17 cellular contexts compared by ENCODE assay signal in the genomic region with DNA sequence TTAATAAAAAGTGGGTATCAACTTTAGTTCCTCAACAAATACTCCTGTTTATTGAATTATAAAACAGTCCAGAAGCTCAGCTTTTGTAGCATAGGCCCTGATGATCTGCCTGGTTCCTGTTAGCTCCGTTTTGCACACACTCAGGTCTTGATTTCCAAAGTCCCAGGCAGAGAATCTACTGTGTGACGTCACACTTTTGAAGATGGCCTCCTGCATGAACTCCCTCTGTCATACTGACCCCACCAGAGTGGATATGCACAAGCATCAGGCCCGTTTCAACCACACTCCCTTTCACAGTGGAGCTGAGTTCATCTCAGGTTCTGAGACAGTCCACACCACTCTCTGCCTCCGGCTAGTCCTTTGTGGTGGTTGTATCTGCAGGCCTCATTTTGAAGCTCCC.
DNase-seq lines count a peak whose midpoint lies in the region; ATAC-seq and TF ChIP-seq lines count a peak whose summit lies in the region.
"Had no signal": no experiment of that assay in that cellular context is flagged by ENCODE, and none has a peak within 500 bp of the region (broad histone marks: within the 10 kb centered on the region; RNA-seq: fewer than 3 reads in every experiment).

No MANE protein-coding gene starts in this region.

- H3K27me3 Mint-ChIP-seq in MCF 10A (ENCODE audit: insufficient read depth, unreplicated experiment) (peaks cover 49% of the 10 kb centered on the region), GM23338 (ENCODE audit: insufficient read depth, low read depth, poor library complexity) (peaks cover 5% of the 10 kb centered on the region)
- H3K27me3 Mint-ChIP-seq: B cell; CD4-positive, alpha-beta T cell had no signal

- no peak for ATAC-seq in GM23338
- ATAC-seq: A549; CD8-positive, alpha-beta T cell had no signal

- POLR2A ChIA-PET in MCF 10A (lab: Yijun Ruan, JAX) = no interaction called here

- H3K4me2 ChIP-seq in mammary epithelial cell (ENCODE audit: insufficient read depth, low read depth, low read length) (no peak overlapping the region), GM23338 (no peak overlapping the region), trophoblast cell (ENCODE audit: low read length) (no peak overlapping the region)
- H3K4me2 ChIP-seq: A549; BLaER1 treated with 17β-estradiol and CSF1 and Interleukin-3, amounts not matched to agents 10 nM and 100 nM had no signal

- no peaks in the 10 kb centered on the region for H3F3A ChIP-seq in GM23338 (replicated peaks; ENCODE audit: low read depth)

- H2BK5ac ChIP-seq in trophoblast cell (ENCODE audit: low read depth, low read length, poor library complexity) = no peak overlapping the region

- no peak overlapping the region for H4K12ac ChIP-seq in trophoblast cell (ENCODE audit: low read depth, low read length)

- no peak overlapping the region for H2AK5ac ChIP-seq in trophoblast cell (ENCODE audit: low read length)

- H3K9me3 Mint-ChIP-seq in MCF 10A (ENCODE audit: unreplicated experiment) (peaks cover 10% of the 10 kb centered on the region), GM23338 (peaks cover 22% of the 10 kb centered on the region)

- H2BK120ac ChIP-seq in trophoblast cell (ENCODE audit: insufficient read depth, low read length, poor library complexity) = no peak overlapping the region

- no peaks in the 10 kb centered on the region for H3K36me3 Mint-ChIP-seq in MCF 10A (ENCODE audit: insufficient read depth, unreplicated experiment)
- peaks cover 17% of the 10 kb centered on the region for H3K36me3 Mint-ChIP-seq in GM23338 (ENCODE audit: low read depth)
- H3K36me3 Mint-ChIP-seq: CD8-positive, alpha-beta T cell had no signal

- H3K27ac Mint-ChIP-seq in MCF 10A (ENCODE audit: low read depth, unreplicated experiment) (no peak overlapping the region), GM23338 (no peak overlapping the region)
- H3K27ac Mint-ChIP-seq: B cell; CD4-positive, alpha-beta T cell; CD8-positive, alpha-beta T cell had no signal

- H3K4me1 Mint-ChIP-seq in MCF 10A (ENCODE audit: insufficient read depth, unreplicated experiment) (no peaks in the 10 kb centered on the region), GM23338 (peaks cover 4% of the 10 kb centered on the region; the same call in 2 of the 3 replicates)
- H3K4me1 Mint-ChIP-seq: B cell had no signal

- H3K79me2 ChIP-seq in mammary epithelial cell (ENCODE audit: insufficient read depth, low read length) (no peaks in the 10 kb centered on the region), GM23338 (replicated peaks; ENCODE audit: insufficient read depth) (no peaks in the 10 kb centered on the region), trophoblast cell (ENCODE audit: control insufficient read depth, insufficient read depth, low read length, poor library complexity) (no peaks in the 10 kb centered on the region)

- H2AFZ ChIP-seq in mammary epithelial cell (ENCODE audit: low read depth, low read length) = peak overlapping the region; percentile 9
- H2AFZ ChIP-seq in GM23338 = 0 out of 2 replicates have a peak overlapping the region, but pooled peaks have one; percentile 18
- no peak overlapping the region for H2AFZ ChIP-seq in trophoblast cell (ENCODE audit: insufficient read depth, low read length, poor library complexity)

- 65% methylated on average over 4 of the region's 4 CpGs for WGBS in mammary epithelial cell (ENCODE audit: low coverage, missing lambda C conversion rate)
- WGBS in trophoblast cell (ENCODE audit: extremely low coverage, insufficient coverage, insufficient read length) = no CpG with 5 or more reads among the region's 4 CpGs

- H3K18ac ChIP-seq in trophoblast cell (ENCODE audit: low read length) = no peak overlapping the region

- H3K27ac ChIP-seq in mammary epithelial cell (ENCODE audit: insufficient read depth, low read depth, low read length) (no peak overlapping the region), GM23338 (ENCODE audit: low read depth) (no peak overlapping the region), trophoblast cell (ENCODE audit: low read depth, low read length) (no peak overlapping the region)
- H3K27ac ChIP-seq: 22Rv1; A549; BLaER1 treated with 17β-estradiol and CSF1 and Interleukin-3, amounts not matched to agents 10 nM and 100 nM; C4-2B had no signal

- H3K36me3 ChIP-seq in mammary epithelial cell (ENCODE audit: insufficient read depth, low read length) (no peaks in the 10 kb centered on the region), GM23338 (ENCODE audit: insufficient read depth) (no peaks in the 10 kb centered on the region), trophoblast cell (ENCODE audit: control insufficient read depth in 1 of 2, insufficient read depth in 2 of 2, low read length in 2 of 2) (peaks cover 0 to 2% of the 10 kb centered on the region in 2 experiments)
- H3K36me3 ChIP-seq: BLaER1 treated with 17β-estradiol and CSF1 and Interleukin-3, amounts not matched to agents 10 nM and 100 nM had no signal

- H4K91ac ChIP-seq in trophoblast cell (ENCODE audit: low read depth, low read length) = no peak overlapping the region

- H3K14ac ChIP-seq in trophoblast cell (ENCODE audit: low read length) = peak overlapping the region; percentile 70

- CTCF ChIA-PET in mammary epithelial cell (lab: Charles Lee; ENCODE audit: low non-redundant PET) = no interaction called here
- CTCF ChIA-PET in MCF 10A (lab: Yijun Ruan, JAX) = no interaction called here

- no peak overlapping the region for H3K4ac ChIP-seq in trophoblast cell (ENCODE audit: low read depth, low read length)

- H3K9me2 ChIP-seq in GM23338 (ENCODE audit: insufficient read depth) = no peaks in the 10 kb centered on the region

- BruUV-seq in mammary epithelial cell (replicated peaks; lab: Mats Ljungman, UMichigan) (no TSS peak), MCF 10A (replicated peaks; lab: Mats Ljungman, UMichigan) (no TSS peak)

- H3K9ac ChIP-seq in mammary epithelial cell (ENCODE audit: insufficient read depth, low read length) = no peak overlapping the region
- no peak overlapping the region for H3K9ac ChIP-seq in trophoblast cell (ENCODE audit: low read length)
- H3K9ac ChIP-seq: BLaER1 treated with 17β-estradiol and CSF1 and Interleukin-3, amounts not matched to agents 10 nM and 100 nM had no signal

- TF ChIP-seq CTCF in mammary epithelial cell (conservative IDR thresholded peaks at IDR 0.05 in 1 of 2, IDR thresholded peaks at IDR 0.05 in 1 of 2; ENCODE audit: extremely low read depth in 1 of 2, insufficient read depth in 1 of 2, low read depth in 1 of 2, low read length in 2 of 2) (no peak), MCF 10A (IDR thresholded peaks at IDR 0.05; ENCODE audit: unreplicated experiment) (no peak), GM23338 (conservative IDR thresholded peaks at IDR 0.05; ENCODE audit: low read depth in 2 of 2) (no peak)

- intact Hi-C loops in mammary epithelial cell (cut with micrococcal nuclease) = no loop called here
- intact Hi-C loops in MCF 10A (cut with micrococcal nuclease) = no loop called here

- no peak overlapping the region for H3K4me3 ChIP-seq in mammary epithelial cell (replicated peaks in 1 of 3; ENCODE audit: insufficient read depth in 1 of 3, low read depth in 2 of 3, low read length in 3 of 3)
- no peak overlapping the region for H3K4me3 ChIP-seq in GM23338
- H3K4me3 ChIP-seq in trophoblast cell (ENCODE audit: low read depth, low read length) = no peak overlapping the region
- H3K4me3 ChIP-seq: A549; BLaER1 treated with 17β-estradiol and CSF1 and Interleukin-3, amounts not matched to agents 10 nM and 100 nM had no signal

- H3K4me3 Mint-ChIP-seq in MCF 10A (ENCODE audit: unreplicated experiment) (no peak overlapping the region), GM23338 (no peak overlapping the region)
- H3K4me3 Mint-ChIP-seq: B cell; CD4-positive, alpha-beta T cell; CD8-positive, alpha-beta T cell had no signal

- H3K4me1 ChIP-seq in mammary epithelial cell (ENCODE audit: insufficient read depth, low read length) = peaks cover under 1% of the 10 kb centered on the region
- no peaks in the 10 kb centered on the region for H3K4me1 ChIP-seq in GM23338 (ENCODE audit: insufficient read depth)
- H3K4me1 ChIP-seq in trophoblast cell (ENCODE audit: control insufficient read depth in 1 of 2, insufficient read depth in 2 of 2, low read length in 2 of 2) = no peaks in the 10 kb centered on the region
- H3K4me1 ChIP-seq: A549; BLaER1 treated with 17β-estradiol and CSF1 and Interleukin-3, amounts not matched to agents 10 nM and 100 nM; Caco-2 had no signal

- DNase-seq in mammary epithelial cell = no peak
- no peak for DNase-seq in MCF 10A (ENCODE audit: unreplicated experiment)
- no peak for DNase-seq in GM23338 (ENCODE audit: low spot score)
- DNase-seq in trophoblast cell = no peak
- no peak for DNase-seq in GM19240 (ENCODE audit: insufficient read length, low spot score)
- DNase-seq: AML-193; Caco-2; Calu3; CD4-positive, alpha-beta T cell; CD8-positive, alpha-beta T cell; DMS79 treated with DMSO at 0.1 percent for 48 hours; GF-D8 had no signal

- H2BK12ac ChIP-seq in trophoblast cell (ENCODE audit: low read length) = peak overlapping the region; percentile 91

- H3K23ac ChIP-seq in trophoblast cell (ENCODE audit: low read length) = no peak overlapping the region

- in situ Hi-C loops in mammary epithelial cell (cut with MboI; ENCODE audit: low sequenced_read_pairs in 2 of 2) = loop anchor here (5.0 to 25.0 kb wide), 2 partner anchors 197 to 202 kb away; no protein-coding TSS in a partner anchor

- H3K27me3 ChIP-seq in mammary epithelial cell (ENCODE audit: insufficient read depth, low read length) (no peaks in the 10 kb centered on the region), GM23338 (ENCODE audit: insufficient read depth) (no peaks in the 10 kb centered on the region), trophoblast cell (ENCODE audit: insufficient read depth, low read length) (no peaks in the 10 kb centered on the region)
- H3K27me3 ChIP-seq: BLaER1 treated with 17β-estradiol and CSF1 and Interleukin-3, amounts not matched to agents 10 nM and 100 nM had no signal

- no peaks in the 10 kb centered on the region for H4K20me1 ChIP-seq in mammary epithelial cell (ENCODE audit: insufficient read depth, low read length)
- H4K20me1 ChIP-seq in GM23338 (replicated peaks; ENCODE audit: insufficient read depth) = no peaks in the 10 kb centered on the region
- H4K20me1 ChIP-seq: BLaER1 treated with 17β-estradiol and CSF1 and Interleukin-3, amounts not matched to agents 10 nM and 100 nM had no signal

- H3K79me1 ChIP-seq in trophoblast cell (ENCODE audit: low read length) = peaks cover 2% of the 10 kb centered on the region

- H3K9me3 ChIP-seq in mammary epithelial cell (replicated peaks; ENCODE audit: insufficient read depth, low read length) (no peaks in the 10 kb centered on the region), trophoblast cell (ENCODE audit: insufficient read depth, low read depth, low read length) (peaks cover 8% of the 10 kb centered on the region)
- H3K9me3 ChIP-seq: A549, Caco-2 had no signal

- dilution Hi-C loops in mammary epithelial cell (cut with HindIII; ENCODE audit: low sequenced_read_pairs) = no loop called here

- no peak overlapping the region for H4K8ac ChIP-seq in trophoblast cell (ENCODE audit: low read depth, low read length)

TF ChIP-seq in GM23338, 12 proteins besides CTCF, POLR2A, EP300 and RAD21 (continues in another document):
- TF ChIP-seq ZNF331 (CRISPR knock-in tag; IDR thresholded peaks at IDR 0.05; ENCODE audit: low read depth) = no peak
